8 cellular contexts compared by ENCODE assay signal in genomic region chr7:132318338-132319318, GRCh38.
DNase-seq lines count a peak whose midpoint lies in the region; ATAC-seq and TF ChIP-seq lines count a peak whose summit lies in the region.

No MANE protein-coding gene starts in this region.

- peak; percentile 98 for ATAC-seq in DND-41 (ENCODE audit: insufficient read depth, low read depth)
- ATAC-seq in RWPE2 (ENCODE audit: low read depth), result peak; percentile 96
- ATAC-seq in activated T-helper 17 cell treated with anti-CD3 and anti-CD28 coated beads, Interleukin-2, amount 50 U/mL, for 72 hours (replicated peaks), result peak; percentile 88

- H3K27ac ChIP-seq in DND-41 (ENCODE audit: low read length) (no peak overlapping the region), RWPE2 (ENCODE audit: poor library complexity, severe bottlenecking) (no peak overlapping the region), neural progenitor cell (no peak overlapping the region), subcutaneous abdominal adipose tissue (ENCODE audit: low read depth, low read length) (peak overlapping the region; percentile 43)

- H3K36me3 ChIP-seq in DND-41 (ENCODE audit: insufficient read depth, low read length) (no peaks in the 10 kb centered on the region), RWPE2 (ENCODE audit: low read depth) (no peaks in the 10 kb centered on the region), neural progenitor cell (no peaks in the 10 kb centered on the region), subcutaneous abdominal adipose tissue (ENCODE audit: control insufficient read depth in 5 of 5, insufficient read depth in 5 of 5, low read length in 5 of 5) (no peaks in the 10 kb centered on the region)

- H3K4me2 ChIP-seq in DND-41 (ENCODE audit: insufficient read depth, low read length) (peak overlapping the region; percentile 60), neural progenitor cell (peak overlapping the region; percentile 26)

- peak overlapping the region; percentile 36 for H3K4me3 Mint-ChIP-seq in activated T-helper 17 cell treated with anti-CD3 and anti-CD28 coated beads, Interleukin-2, amount 50 U/mL, for 72 hours
- H3K4me3 Mint-ChIP-seq in neural progenitor cell, result peak overlapping the region; percentile 28

- no peak overlapping the region for H3K27ac Mint-ChIP-seq in activated T-helper 17 cell treated with anti-CD3 and anti-CD28 coated beads, Interleukin-2, amount 50 U/mL, for 72 hours
- H3K27ac Mint-ChIP-seq in neural progenitor cell, result no peak overlapping the region

- no peaks in the 10 kb centered on the region for H3F3A ChIP-seq in neural progenitor cell (ENCODE audit: low read depth)

- peaks cover 10% of the 10 kb centered on the region for H3K9me3 Mint-ChIP-seq in activated T-helper 17 cell treated with anti-CD3 and anti-CD28 coated beads, Interleukin-2, amount 50 U/mL, for 72 hours
- peaks cover 6% of the 10 kb centered on the region for H3K9me3 Mint-ChIP-seq in neural progenitor cell

- TF ChIP-seq CTCF in DND-41 (IDR thresholded peaks at IDR 0.05; ENCODE audit: borderline replicate concordance, extremely low read depth, low read length, poor library complexity, severe bottlenecking) (peak; percentile 91), RWPE2 (IDR thresholded peaks at IDR 0.05; ENCODE audit: poor library complexity, severe bottlenecking) (peak; percentile 87), neural progenitor cell (IDR thresholded peaks at IDR 0.05) (peak; percentile 87)

- H3K9ac ChIP-seq in DND-41 (ENCODE audit: low read depth, low read length), result no peak overlapping the region
- H3K9ac ChIP-seq in neural progenitor cell, result no peak overlapping the region
- H3K9ac ChIP-seq in subcutaneous abdominal adipose tissue (ENCODE audit: low read length in 5 of 5), result peak overlapping the region in 3 of 5 donors; percentile 5 to 43 (median 13)

- no peaks in the 10 kb centered on the region for H3K36me3 Mint-ChIP-seq in activated T-helper 17 cell treated with anti-CD3 and anti-CD28 coated beads, Interleukin-2, amount 50 U/mL, for 72 hours (ENCODE audit: low read depth)
- no peaks in the 10 kb centered on the region for H3K36me3 Mint-ChIP-seq in neural progenitor cell

- DNase-seq in DND-41 (peak; percentile 74), GOT3 (lab: John Stamatoyannopoulos, UW) (peak; percentile 11), M059J (ENCODE audit: low read depth) (peak; percentile 82), RWPE2 (ENCODE audit: low spot score) (peak; percentile 66), fibroblast of the conjunctiva (ENCODE audit: low read depth) (peak; percentile 72), neural progenitor cell (ENCODE audit: low spot score) (peak; percentile 87)

- H2AFZ ChIP-seq in DND-41 (ENCODE audit: low read depth, low read length), result peak overlapping the region; percentile 65
- no peak overlapping the region for H2AFZ ChIP-seq in neural progenitor cell (replicated peaks)

- H3K9me3 ChIP-seq in DND-41 (ENCODE audit: insufficient read depth, low read length, severe bottlenecking) (no peaks in the 10 kb centered on the region), RWPE2 (ENCODE audit: severe bottlenecking) (no peaks in the 10 kb centered on the region), neural progenitor cell (ENCODE audit: low read depth) (no peaks in the 10 kb centered on the region), subcutaneous abdominal adipose tissue (ENCODE audit: control insufficient read depth in 5 of 5, low read length in 5 of 5) (no peaks in the 10 kb centered on the region)

- no peaks in the 10 kb centered on the region for H4K20me1 ChIP-seq in DND-41 (ENCODE audit: insufficient read depth, low read length)
- H4K20me1 ChIP-seq in neural progenitor cell (ENCODE audit: low read depth), result no peaks in the 10 kb centered on the region

- H3K27me3 ChIP-seq in DND-41 (ENCODE audit: insufficient read depth, low read length, poor library complexity), result peaks cover 19% of the 10 kb centered on the region
- peaks cover 9% of the 10 kb centered on the region for H3K27me3 ChIP-seq in RWPE2 (ENCODE audit: insufficient read depth, poor library complexity, severe bottlenecking)
- peaks cover 24% of the 10 kb centered on the region for H3K27me3 ChIP-seq in neural progenitor cell
- no peaks in the 10 kb centered on the region for H3K27me3 ChIP-seq in subcutaneous abdominal adipose tissue (ENCODE audit: control insufficient read depth in 5 of 5, insufficient read depth in 4 of 5, low read length in 5 of 5)

- H3K79me2 ChIP-seq in DND-41 (ENCODE audit: insufficient read depth, low read length) (no peaks in the 10 kb centered on the region), neural progenitor cell (ENCODE audit: low read depth) (no peaks in the 10 kb centered on the region)

- H3K27me3 Mint-ChIP-seq in activated T-helper 17 cell treated with anti-CD3 and anti-CD28 coated beads, Interleukin-2, amount 50 U/mL, for 72 hours, result peaks cover 34% of the 10 kb centered on the region
- peaks cover 21% of the 10 kb centered on the region for H3K27me3 Mint-ChIP-seq in neural progenitor cell (ENCODE audit: insufficient read depth, low read depth)

- H3K4me3 ChIP-seq in DND-41 (ENCODE audit: low read depth in 1 of 2, low read length in 2 of 2), result peak overlapping the region in 1 of 2 experiments; percentile 46; a peak in 2 of 4 replicates
- no peak overlapping the region for H3K4me3 ChIP-seq in RWPE2 (ENCODE audit: severe bottlenecking)
- no peak overlapping the region for H3K4me3 ChIP-seq in neural progenitor cell
- peak overlapping the region in 3 of 5 donors; percentile 18 to 36 (median 23) for H3K4me3 ChIP-seq in subcutaneous abdominal adipose tissue (ENCODE audit: low read depth in 1 of 5, low read length in 5 of 5)

- H3K4me1 Mint-ChIP-seq in activated T-helper 17 cell treated with anti-CD3 and anti-CD28 coated beads, Interleukin-2, amount 50 U/mL, for 72 hours, result peaks cover 17% of the 10 kb centered on the region
- peaks cover 13% of the 10 kb centered on the region for H3K4me1 Mint-ChIP-seq in neural progenitor cell

- H3K4me1 ChIP-seq in DND-41 (ENCODE audit: insufficient read depth, low read length), result peaks cover 13% of the 10 kb centered on the region
- no peaks in the 10 kb centered on the region for H3K4me1 ChIP-seq in RWPE2 (ENCODE audit: insufficient read depth, poor library complexity, severe bottlenecking)
- no peaks in the 10 kb centered on the region for H3K4me1 ChIP-seq in neural progenitor cell
- peaks cover 6 to 26% (median 18%) of the 10 kb centered on the region in 5 donors for H3K4me1 ChIP-seq in subcutaneous abdominal adipose tissue (ENCODE audit: control insufficient read depth in 5 of 5, insufficient read depth in 5 of 5, low read length in 5 of 5)

Comparison
In these comparisons a context has a peak if more than half of its experiments do, and no peak if none do; other contexts are left out.
1. DNase-seq: peak in every context shown above with its lines; median percentile 87 in neural progenitor cell; 82 in M059J; 74 in DND-41; 72 in fibroblast of the conjunctiva; 66 in RWPE2; 11 in GOT3.
2. H3K4me3 ChIP-seq: peak in subcutaneous abdominal adipose tissue (3 of 5); none in RWPE2 (single experiment) and neural progenitor cell (single experiment).
3. H3K9ac ChIP-seq: peak in subcutaneous abdominal adipose tissue (3 of 5); none in DND-41 (single experiment) and neural progenitor cell (single experiment).
4. Peak in every context shown above with its lines, with median percentiles within 50 percentile points of each other: ATAC-seq and CTCF ChIP-seq.